ENCODE assay signal across 17 cellular contexts in genomic region chr19:53874384-53874995, GRCh38. TPM values are rescaled to one million over a fixed set of nuclear protein-coding genes. Genes with fewer than 3 reads are reported as not detected.
A peak's percentile ranks its signal among the peaks of the same experiment; 100 is the strongest.
DNase-seq lines count a peak whose midpoint lies in the region; ATAC-seq and TF ChIP-seq lines count a peak whose summit lies in the region.
"Had no signal": no experiment of that assay in that cellular context is flagged by ENCODE, and none has a peak within 500 bp of the region (broad histone marks: within the 10 kb centered on the region; RNA-seq: fewer than 3 reads in every experiment).

No MANE protein-coding gene starts in this region.

- in situ Hi-C loops in KBM-7 (cut with MboI; ENCODE audit: low pct_unique_long_range_greater_than_20kb, low sequenced_read_pairs) = no loop called here

- H3K36me3 ChIP-seq in spleen = peaks cover 2 to 49% (median 20%) of the 10 kb centered on the region in 6 donors

- peak overlapping the region in 7 of 8 donors; percentile 27 to 96 (median 55) for H3K27ac ChIP-seq in spleen
- H3K27ac ChIP-seq: A549, adrenal gland, colonic mucosa, left ventricle myocardium inferior had no signal

- intact Hi-C loops in dendritic cell treated with granulocyte-macrophage colony-stimulating factor and Interleukin-4, amounts not matched to agents 40 ng/mL and 50 ng/mL, for 4 days (cut with micrococcal nuclease) = no loop called here
- intact Hi-C loops in spleen (cut with DNase I; ENCODE audit: low total_unique reads) = no loop called here

- peaks cover 57% of the 10 kb centered on the region for H3K36me3 Mint-ChIP-seq in activated CD4-positive, alpha-beta T cell treated with anti-CD3 and anti-CD28 coated beads, Interleukin-2, amount 10 ng/mL, durations not matched to agents 7 days and 5 days (ENCODE audit: low read depth)
- peaks cover 17% of the 10 kb centered on the region for H3K36me3 Mint-ChIP-seq in T-helper 17 cell (ENCODE audit: low read depth)
- peaks cover 55% of the 10 kb centered on the region for H3K36me3 Mint-ChIP-seq in dendritic cell treated with granulocyte-macrophage colony-stimulating factor and Interleukin-4, amounts not matched to agents 40 ng/mL and 50 ng/mL, for 4 days (ENCODE audit: low read depth)

- H3K27me3 ChIP-seq in spleen (replicated peaks in 1 of 7) = peaks cover 0 to 20% (median 8%) of the 10 kb centered on the region in 7 donors

- H3K9me3 ChIP-seq in T-helper 17 cell (ENCODE audit: control insufficient read depth, low read length, poor library complexity, severe bottlenecking) (no peaks in the 10 kb centered on the region), spleen (no peaks in the 10 kb centered on the region)
- H3K9me3 ChIP-seq: A549, adrenal gland, colonic mucosa, left ventricle myocardium inferior had no signal

- peak; percentile 39 for DNase-seq in activated CD4-positive, alpha-beta T cell treated with anti-CD3 and anti-CD28 coated beads, Interleukin-2, amount 10 ng/mL, durations not matched to agents 7 days and 5 days
- no peak for DNase-seq in activated CD4-positive, alpha-beta T cell treated with anti-CD3 and anti-CD28 coated beads, Interleukin-2, amount 50 U/mL, for 4 hours
- no peak for DNase-seq in T-helper 17 cell
- no peak for DNase-seq in spleen
- DNase-seq in HT-29 (ENCODE audit: low spot score) = no peak
- no peak for DNase-seq in NCI-H446 treated with DMSO at 0.1 percent for 48 hours (lab: John Stamatoyannopoulos, UW)
- no peak for DNase-seq in KBM-7
- DNase-seq: adrenal gland, colonic mucosa, DMS153, hippocampal formation, left ventricle myocardium inferior, NCI-H1092 treated with DMSO at 0.1 percent for 48 hours had no signal

- H3K9me3 Mint-ChIP-seq in activated CD4-positive, alpha-beta T cell treated with anti-CD3 and anti-CD28 coated beads, Interleukin-2, amount 10 ng/mL, durations not matched to agents 7 days and 5 days = peaks cover 5% of the 10 kb centered on the region
- no peaks in the 10 kb centered on the region for H3K9me3 Mint-ChIP-seq in dendritic cell treated with granulocyte-macrophage colony-stimulating factor and Interleukin-4, amounts not matched to agents 40 ng/mL and 50 ng/mL, for 4 days

- CTCF ChIA-PET in activated CD4-positive, alpha-beta T cell treated with anti-CD3 and anti-CD28 coated beads, Interleukin-2, amount 10 ng/mL, durations not matched to agents 7 days and 5 days (lab: Charles Lee) = interaction anchor here (0.8 to 1.3 kb wide), 2 partner anchors 11 to 21 kb away, joined by 3 read pairs; no protein-coding TSS in a partner anchor

- H3K27ac Mint-ChIP-seq in activated CD4-positive, alpha-beta T cell treated with anti-CD3 and anti-CD28 coated beads, Interleukin-2, amount 10 ng/mL, durations not matched to agents 7 days and 5 days = peak overlapping the region; percentile 92
- H3K27ac Mint-ChIP-seq in T-helper 17 cell = no peak overlapping the region
- peak overlapping the region; percentile 43 for H3K27ac Mint-ChIP-seq in dendritic cell treated with granulocyte-macrophage colony-stimulating factor and Interleukin-4, amounts not matched to agents 40 ng/mL and 50 ng/mL, for 4 days

- no peak for TF ChIP-seq POLR2A in spleen (IDR thresholded peaks at IDR 0.05)

- H3K4me1 ChIP-seq in spleen = peaks cover 12 to 96% (median 71%) of the 10 kb centered on the region in 6 donors

- no peak for ATAC-seq in T-helper 17 cell

- 61 to 72% (median 69%) methylated on average over 15 of the region's 15 CpGs for WGBS in spleen, 5 donors

- peaks cover 85% of the 10 kb centered on the region for H3K4me1 Mint-ChIP-seq in activated CD4-positive, alpha-beta T cell treated with anti-CD3 and anti-CD28 coated beads, Interleukin-2, amount 10 ng/mL, durations not matched to agents 7 days and 5 days
- H3K4me1 Mint-ChIP-seq in T-helper 17 cell = peaks cover 52% of the 10 kb centered on the region
- peaks cover 71% of the 10 kb centered on the region for H3K4me1 Mint-ChIP-seq in dendritic cell treated with granulocyte-macrophage colony-stimulating factor and Interleukin-4, amounts not matched to agents 40 ng/mL and 50 ng/mL, for 4 days (ENCODE audit: low read depth)

- H3K4me3 Mint-ChIP-seq in activated CD4-positive, alpha-beta T cell treated with anti-CD3 and anti-CD28 coated beads, Interleukin-2, amount 10 ng/mL, durations not matched to agents 7 days and 5 days = peak overlapping the region; percentile 58
- H3K4me3 Mint-ChIP-seq in T-helper 17 cell = peak overlapping the region; percentile 80
- no peak overlapping the region for H3K4me3 Mint-ChIP-seq in dendritic cell treated with granulocyte-macrophage colony-stimulating factor and Interleukin-4, amounts not matched to agents 40 ng/mL and 50 ng/mL, for 4 days

- H3K27me3 Mint-ChIP-seq in activated CD4-positive, alpha-beta T cell treated with anti-CD3 and anti-CD28 coated beads, Interleukin-2, amount 10 ng/mL, durations not matched to agents 7 days and 5 days = no peaks in the 10 kb centered on the region
- H3K27me3 Mint-ChIP-seq in T-helper 17 cell = peaks cover 6% of the 10 kb centered on the region
- H3K27me3 Mint-ChIP-seq in dendritic cell treated with granulocyte-macrophage colony-stimulating factor and Interleukin-4, amounts not matched to agents 40 ng/mL and 50 ng/mL, for 4 days = no peaks in the 10 kb centered on the region

- POLR2A ChIA-PET in activated CD4-positive, alpha-beta T cell treated with anti-CD3 and anti-CD28 coated beads, Interleukin-2, amount 10 ng/mL, durations not matched to agents 7 days and 5 days (lab: Charles Lee) = no interaction called here

- H3K4me3 ChIP-seq in spleen = peak overlapping the region in 1 of 8 donors; percentile 13
- H3K4me3 ChIP-seq: A549, adrenal gland, colonic mucosa, left ventricle myocardium inferior, skin epidermis had no signal

- no peak for TF ChIP-seq CTCF in spleen (IDR thresholded peaks at IDR 0.05 in 8 of 11, conservative IDR thresholded peaks at IDR 0.05 in 3 of 11)

RNA-seq across cellular contexts. Expression of gene MYADM, which starts 6.8 kb away (rescaled TPM):
- total RNA-seq in activated CD4-positive, alpha-beta T cell treated with anti-CD3 and anti-CD28 coated beads, Interleukin-2, amount 10 ng/mL, durations not matched to agents 7 days and 5 days = 100 to 1,000 TPM; 107 to 122 TPM
- 100 to 1,000 TPM; 392 to 670 TPM for total RNA-seq in T-helper 17 cell
- total RNA-seq in spleen = 100 to 1,000 TPM in 1 of 7 donors, 10 to 100 TPM in 6; 43.1 to 146 (median 57.7) TPM
- polyA plus RNA-seq in spleen = 10 to 100 TPM in 2 of 3 donors, 1 to 10 TPM in 1; 9.1 to 22.2 (median 12.1) TPM
- total RNA-seq in HT-29 (2014; rRNA removed; shearing (Covaris generic)) = 103 and 139 TPM in 2 replicates

RNA-seq across cellular contexts. Expression of gene PRKCG, which starts 7.5 kb away (rescaled TPM):
- under 1 TPM; 0.40 to 0.45 TPM for total RNA-seq in activated CD4-positive, alpha-beta T cell treated with anti-CD3 and anti-CD28 coated beads, Interleukin-2, amount 10 ng/mL, durations not matched to agents 7 days and 5 days
- total RNA-seq in T-helper 17 cell = 1 to 10 TPM; 1.1 to 1.4 TPM
- total RNA-seq in spleen = under 1 TPM in 1 of 7 donors, not detected in 6; 0.17 TPM
- polyA plus RNA-seq in spleen = not detected
- 0.03 and 0.05 TPM in 2 replicates for total RNA-seq in HT-29 (2014; rRNA removed; shearing (Covaris generic))
- total RNA-seq: adrenal gland, left ventricle myocardium inferior had no signal
- polyA plus RNA-seq: adrenal gland had no signal

RNA-seq across cellular contexts. Expression of gene CACNG7, which starts 34.6 kb away (rescaled TPM):
- total RNA-seq in activated CD4-positive, alpha-beta T cell treated with anti-CD3 and anti-CD28 coated beads, Interleukin-2, amount 10 ng/mL, durations not matched to agents 7 days and 5 days = not detected
- total RNA-seq in T-helper 17 cell = not detected
- total RNA-seq in spleen = not detected
- not detected for polyA plus RNA-seq in spleen
- not detected in 2 replicates for total RNA-seq in HT-29 (2014; rRNA removed; shearing (Covaris generic))
- total RNA-seq: left ventricle myocardium inferior, NCI-H460 had no signal

RNA-seq across cellular contexts. Expression of gene NLRP12, which starts 50.4 kb away (rescaled TPM):
- not detected for total RNA-seq in activated CD4-positive, alpha-beta T cell treated with anti-CD3 and anti-CD28 coated beads, Interleukin-2, amount 10 ng/mL, durations not matched to agents 7 days and 5 days
- under 1 TPM; 0.34 to 0.57 TPM for total RNA-seq in T-helper 17 cell
- total RNA-seq in spleen = 10 to 100 TPM in 5 of 7 donors, 1 to 10 TPM in 2; 6.9 to 29.8 (median 12.0) TPM
- 1 to 10 TPM in 2 of 3 donors, under 1 TPM in 1; 0.24 to 2.2 (median 1.1) TPM for polyA plus RNA-seq in spleen
- not detected in 2 replicates for total RNA-seq in HT-29 (2014; rRNA removed; shearing (Covaris generic))
- total RNA-seq: NCI-H460 had no signal
